8 cellular contexts compared by ENCODE assay signal in genomic region chr6:53171605-53172467, GRCh38. TPM values are rescaled to one million over a fixed set of nuclear protein-coding genes. Genes with fewer than 3 reads are reported as not detected.
DNase-seq lines count a peak whose midpoint lies in the region; TF ChIP-seq lines count a peak whose summit lies in the region.

No MANE protein-coding gene starts in this region.

- H4K20me1 ChIP-seq in H9 (ENCODE audit: control insufficient read depth, insufficient read depth, insufficient read length): peaks cover 3% of the 10 kb centered on the region

- H3K79me1 ChIP-seq in H9 (ENCODE audit: insufficient read depth, low read depth, low read length, poor library complexity, severe bottlenecking) (no peaks in the 10 kb centered on the region), trophoblast cell (ENCODE audit: low read length) (peaks cover 3% of the 10 kb centered on the region)

- H3K9me3 ChIP-seq in H9 (ENCODE audit: control insufficient read depth, low read depth, low read length) (no peaks in the 10 kb centered on the region), MG63 (no peaks in the 10 kb centered on the region), trophoblast cell (ENCODE audit: insufficient read depth, low read depth, low read length) (peaks cover 1% of the 10 kb centered on the region)

- no peak overlapping the region for H2BK120ac ChIP-seq in H9 (ENCODE audit: low read depth, low read length, poor library complexity, severe bottlenecking)
- no peak overlapping the region for H2BK120ac ChIP-seq in trophoblast cell (ENCODE audit: insufficient read depth, low read length, poor library complexity)

- H3K27ac Mint-ChIP-seq in H9 (no peak overlapping the region; a peak in 1 of 7 replicates), type B pancreatic cell (no peak overlapping the region)

- H4K91ac ChIP-seq in H9 (ENCODE audit: insufficient read length, low read depth, low read length): no peak overlapping the region
- H4K91ac ChIP-seq in trophoblast cell (ENCODE audit: low read depth, low read length): no peak overlapping the region

- H3K27me3 Mint-ChIP-seq in H9 (ENCODE audit: low read depth) (no peaks in the 10 kb centered on the region), type B pancreatic cell (no peaks in the 10 kb centered on the region)

- H4K12ac ChIP-seq in trophoblast cell (ENCODE audit: low read depth, low read length): no peak overlapping the region

- no peak overlapping the region for H4K5ac ChIP-seq in H9 (ENCODE audit: insufficient read length, low read depth, low read length)

- no peak overlapping the region for H2BK12ac ChIP-seq in H9 (ENCODE audit: insufficient read length, low read depth, low read length)
- no peak overlapping the region for H2BK12ac ChIP-seq in trophoblast cell (ENCODE audit: low read length)

- H3K4me3 Mint-ChIP-seq in H9 (no peak overlapping the region), type B pancreatic cell (no peak overlapping the region)

- H3K4ac ChIP-seq in H9 (ENCODE audit: low read depth, low read length): no peak overlapping the region
- H3K4ac ChIP-seq in trophoblast cell (ENCODE audit: low read depth, low read length): no peak overlapping the region

- H3K18ac ChIP-seq in H9 (ENCODE audit: insufficient read length, low read depth, low read length): no peak overlapping the region
- H3K18ac ChIP-seq in trophoblast cell (ENCODE audit: low read length): no peak overlapping the region

- H3K4me1 ChIP-seq in H9 (ENCODE audit: insufficient read depth, low read length) (no peaks in the 10 kb centered on the region), trophoblast cell (ENCODE audit: control insufficient read depth in 1 of 2, insufficient read depth in 2 of 2, low read length in 2 of 2) (peaks cover 0 to 3% of the 10 kb centered on the region in 2 experiments)

- H3K9ac ChIP-seq in H9 (ENCODE audit: extremely low read depth, insufficient read length, low read length): no peak overlapping the region
- no peak overlapping the region for H3K9ac ChIP-seq in trophoblast cell (ENCODE audit: low read length)

- H3K36me3 Mint-ChIP-seq in H9 (ENCODE audit: insufficient read depth in 1 of 3, low read depth in 3 of 3) (no peaks in the 10 kb centered on the region; a peak in 2 of 7 replicates), type B pancreatic cell (no peaks in the 10 kb centered on the region)

- H2BK20ac ChIP-seq in H9 (ENCODE audit: low read depth, low read length, poor library complexity, severe bottlenecking): no peak overlapping the region

- DNase-seq in GM03348 (ENCODE audit: low spot score) (peak; percentile 92), H9 (peak; percentile 86), MG63 (peak; percentile 58), SK-N-DZ (ENCODE audit: low spot score) (peak; percentile 72), glomerular visceral epithelial cell (ENCODE audit: extremely low spot score) (peak; percentile 85), trophoblast cell (peak; percentile 85 to 93), type B pancreatic cell (ENCODE audit: extremely low spot score, unreplicated experiment) (peak; percentile 94)
- peak; percentile 91 for DNase-seq in activated naive CD4-positive, alpha-beta T cell treated with Interleukin-2 at 50 U/mL for 16 hours

- H4K8ac ChIP-seq in H9 (replicated peaks; ENCODE audit: insufficient read length, low read depth, low read length) (no peak overlapping the region), trophoblast cell (ENCODE audit: low read depth, low read length) (no peak overlapping the region)

- H3K27me3 ChIP-seq in H9 (ENCODE audit: insufficient read depth, low read length) (no peaks in the 10 kb centered on the region), MG63 (no peaks in the 10 kb centered on the region), trophoblast cell (ENCODE audit: insufficient read depth, low read length) (no peaks in the 10 kb centered on the region)

- H3K4me1 Mint-ChIP-seq in H9: peaks cover 5 to 6% of the 10 kb centered on the region in 2 experiments
- peaks cover 4% of the 10 kb centered on the region for H3K4me1 Mint-ChIP-seq in type B pancreatic cell (ENCODE audit: unreplicated experiment)

- H3K23ac ChIP-seq in H9 (ENCODE audit: insufficient read length, low read depth, low read length) (no peak overlapping the region), trophoblast cell (ENCODE audit: low read length) (no peak overlapping the region)

- H2AFZ ChIP-seq in H9 (ENCODE audit: low read length) (no peak overlapping the region), trophoblast cell (ENCODE audit: insufficient read depth, low read length, poor library complexity) (no peak overlapping the region)

- H3K4me2 ChIP-seq in H9 (ENCODE audit: insufficient read depth, insufficient read length, low read length) (no peak overlapping the region), trophoblast cell (ENCODE audit: low read length) (no peak overlapping the region)

- TF ChIP-seq CTCF in H9 (conservative IDR thresholded peaks at IDR 0.05): peak; percentile 100
- peak; percentile 100 for TF ChIP-seq CTCF in type B pancreatic cell (conservative IDR thresholded peaks at IDR 0.05)

- H3K14ac ChIP-seq in H9 (ENCODE audit: insufficient read depth, low read length): no peak overlapping the region
- no peak overlapping the region for H3K14ac ChIP-seq in trophoblast cell (ENCODE audit: low read length)

- H3K23me2 ChIP-seq in H9 (ENCODE audit: insufficient read length, low read depth, low read length, poor library complexity, severe bottlenecking): no peaks in the 10 kb centered on the region

- WGBS in H9 (ENCODE audit: extremely low coverage, insufficient read length, low lambda C conversion rate): no CpG with 5 or more reads among the region's 20 CpGs
- no CpG with 5 or more reads among the region's 20 CpGs for WGBS in trophoblast cell (ENCODE audit: extremely low coverage, insufficient coverage, insufficient read length)

- H2BK15ac ChIP-seq in H9 (ENCODE audit: low read depth, low read length): no peak overlapping the region

- H3T11ph ChIP-seq in H9 (ENCODE audit: low read length): no peak overlapping the region

- no peak overlapping the region for H2AK5ac ChIP-seq in H9 (ENCODE audit: insufficient read length, low read length)
- no peak overlapping the region for H2AK5ac ChIP-seq in trophoblast cell (ENCODE audit: low read length)

- H3K36me3 ChIP-seq in MG63 (no peaks in the 10 kb centered on the region), trophoblast cell (ENCODE audit: control insufficient read depth in 1 of 2, insufficient read depth in 2 of 2, low read length in 2 of 2) (no peaks in the 10 kb centered on the region)

- H3K27ac ChIP-seq in H9 (ENCODE audit: insufficient read length, low read depth, low read length) (no peak overlapping the region), trophoblast cell (ENCODE audit: low read depth, low read length) (no peak overlapping the region)

- H3K4me3 ChIP-seq in MG63 (no peak overlapping the region), trophoblast cell (ENCODE audit: low read depth, low read length) (no peak overlapping the region)

- no peak overlapping the region for H3K56ac ChIP-seq in H9 (ENCODE audit: insufficient read length, low read depth, low read length)

- H3K9me3 Mint-ChIP-seq in H9: peaks cover 0 to 3% of the 10 kb centered on the region in 2 experiments; a peak in 2 of 5 replicates
- no peaks in the 10 kb centered on the region for H3K9me3 Mint-ChIP-seq in type B pancreatic cell

- H3K79me2 ChIP-seq in H9 (ENCODE audit: insufficient read depth, low read length) (no peaks in the 10 kb centered on the region), trophoblast cell (ENCODE audit: control insufficient read depth, insufficient read depth, low read length, poor library complexity) (no peaks in the 10 kb centered on the region)

- H2BK5ac ChIP-seq in H9 (ENCODE audit: insufficient read length, low read length) (no peak overlapping the region), trophoblast cell (ENCODE audit: low read depth, low read length, poor library complexity) (no peak overlapping the region)

RNA-seq across cellular contexts. Expression of gene GCM1, which starts 23.2 kb away (rescaled TPM):
- total RNA-seq in H9 (2021) (0.07 TPM in 1 of 2 replicates, not detected in the other), type B pancreatic cell (ENCODE audit: low replicate concordance) (0.17 TPM in 1 of 2 replicates, not detected in the other)
- total RNA-seq in MG63 (2014; rRNA removed; shearing (Covaris generic); ENCODE audit: low replicate concordance): not detected in 2 replicates
- polyA plus RNA-seq in SK-N-DZ (2014; cell fraction: cytosol; rRNA removed): not detected in 2 replicates
- polyA plus RNA-seq in SK-N-DZ (2014; cell fraction: nucleus; rRNA removed): not detected in 2 replicates
- 88.6 and 98.7 TPM in 2 replicates for polyA plus RNA-seq in trophoblast cell (2013)
